ENCODE assay signal across 16 cellular contexts in genomic region chr7:8371742-8372141, GRCh38.
DNase-seq lines count a peak whose midpoint lies in the region; ATAC-seq and TF ChIP-seq lines count a peak whose summit lies in the region.
"Had no signal": no experiment of that assay in that cellular context is flagged by ENCODE, and none has a peak within 500 bp of the region (broad histone marks: within the 10 kb centered on the region; RNA-seq: fewer than 3 reads in every experiment).

No MANE protein-coding gene starts in this region.

- no peak overlapping the region for H2BK15ac ChIP-seq in mesendoderm (replicated peaks; ENCODE audit: low read depth)

- H3K27me3 ChIP-seq in GM23338 (ENCODE audit: insufficient read depth) (no peaks in the 10 kb centered on the region), mesendoderm (ENCODE audit: insufficient read depth, low read length, poor library complexity) (no peaks in the 10 kb centered on the region), Caco-2 (replicated peaks; ENCODE audit: control insufficient read depth, insufficient read depth, low read length) (peaks cover 2% of the 10 kb centered on the region; the same call in 1 of the 2 replicates)

- POLR2A ChIA-PET in Caco-2 (lab: Charles Lee): no interaction called here
- POLR2A ChIA-PET in T-cell (lab: Charles Lee): no interaction called here

- H3K27ac Mint-ChIP-seq in GM23338: no peak overlapping the region
- H3K27ac Mint-ChIP-seq in activated naive CD8-positive, alpha-beta T cell treated with anti-CD3 and anti-CD28 coated beads, Interleukin-2, amount 50 U/mL, for 24 hours: no peak overlapping the region
- H3K27ac Mint-ChIP-seq in Caco-2 (ENCODE audit: unreplicated experiment): no peak overlapping the region
- H3K27ac Mint-ChIP-seq in T-cell: no peak overlapping the region

- H3K4me1 Mint-ChIP-seq in GM23338 (peaks cover 18% of the 10 kb centered on the region), Caco-2 (ENCODE audit: low read depth, unreplicated experiment) (no peaks in the 10 kb centered on the region), T-cell (no peaks in the 10 kb centered on the region)
- no peaks in the 10 kb centered on the region for H3K4me1 Mint-ChIP-seq in activated naive CD8-positive, alpha-beta T cell treated with anti-CD3 and anti-CD28 coated beads, Interleukin-2, amount 50 U/mL, for 24 hours
- H3K4me1 Mint-ChIP-seq: CD8-positive, alpha-beta memory T cell had no signal

- H3K23ac ChIP-seq in mesendoderm (ENCODE audit: low read length): no peak overlapping the region

- H2BK120ac ChIP-seq in mesendoderm (ENCODE audit: low read depth, low read length): no peak overlapping the region

- TF ChIP-seq CTCF in GM12865 (IDR thresholded peaks at IDR 0.05; ENCODE audit: insufficient read depth, low read depth, low read length, missing control alignments) (no peak), GM23338 (conservative IDR thresholded peaks at IDR 0.05; ENCODE audit: low read depth in 2 of 2) (no peak), Caco-2 (IDR thresholded peaks at IDR 0.05; ENCODE audit: insufficient read depth in 1 of 2, low read depth in 1 of 2, low read length in 1 of 2, severe bottlenecking in 1 of 2, unreplicated experiment in 1 of 2) (no peak)

- H2AK5ac ChIP-seq in mesendoderm (ENCODE audit: low read length): no peak overlapping the region

- H3K27ac ChIP-seq in GM23338 (ENCODE audit: low read depth): no peak overlapping the region
- H3K27ac ChIP-seq in mesendoderm (ENCODE audit: low read depth, low read length): no peak overlapping the region
- H3K27ac ChIP-seq: SK-N-MC had no signal

- no peak overlapping the region for H2BK5ac ChIP-seq in mesendoderm (ENCODE audit: low read length)

- H3K27me3 Mint-ChIP-seq in GM23338 (ENCODE audit: insufficient read depth, low read depth, poor library complexity) (peaks cover 4% of the 10 kb centered on the region), Caco-2 (ENCODE audit: insufficient read depth, unreplicated experiment) (no peaks in the 10 kb centered on the region), T-cell (peaks cover 38 to 44% of the 10 kb centered on the region in 2 donors)
- H3K27me3 Mint-ChIP-seq in activated naive CD8-positive, alpha-beta T cell treated with anti-CD3 and anti-CD28 coated beads, Interleukin-2, amount 50 U/mL, for 24 hours: peaks cover 12% of the 10 kb centered on the region

- peak; percentile 80 for DNase-seq in GM12865 (ENCODE audit: low read depth)
- DNase-seq in GM23338 (ENCODE audit: low spot score): no peak
- DNase-seq in NCI-H345 (lab: John Stamatoyannopoulos, UW): peak; percentile 85
- DNase-seq in mesendoderm: peak; percentile 57
- no peak for DNase-seq in activated naive CD8-positive, alpha-beta T cell treated with anti-CD3 and anti-CD28 coated beads, Interleukin-2, amount 50 U/mL, for 24 hours
- DNase-seq in Caco-2: no peak
- DNase-seq in T-cell: no peak
- DNase-seq: ACHN; CD8-positive, alpha-beta memory T cell; NCI-H1436 treated with DMSO at 0.1 percent for 48 hours; NCI-H2107; NCI-H226; NCI-H748 treated with DMSO at 0.1 percent for 48 hours had no signal

- no peak; the same call in 2 of the 3 replicates for ATAC-seq in GM23338
- no peak for ATAC-seq in activated naive CD8-positive, alpha-beta T cell treated with anti-CD3 and anti-CD28 coated beads, Interleukin-2, amount 50 U/mL, for 24 hours
- ATAC-seq in T-cell (replicated peaks in 1 of 4): no peak
- ATAC-seq: Panc1, Right ventricle myocardium inferior had no signal

- H2AFZ ChIP-seq in GM23338: peak overlapping the region; percentile 13; the same call in 1 of the 2 replicates

- H3K4me3 ChIP-seq in GM12865 (ENCODE audit: low read depth, low read length): peak overlapping the region; percentile 33
- H3K4me3 ChIP-seq in GM23338: no peak overlapping the region
- no peak overlapping the region for H3K4me3 ChIP-seq in mesendoderm (ENCODE audit: low read length)
- no peak overlapping the region for H3K4me3 ChIP-seq in Caco-2 (ENCODE audit: low read depth, low read length)
- H3K4me3 ChIP-seq: SK-N-MC had no signal

- H3K56ac ChIP-seq in mesendoderm (ENCODE audit: low read length): no peak overlapping the region

- H3K36me3 ChIP-seq in GM23338 (ENCODE audit: insufficient read depth) (no peaks in the 10 kb centered on the region), mesendoderm (ENCODE audit: control insufficient read depth, insufficient read depth, low read length) (no peaks in the 10 kb centered on the region), Caco-2 (ENCODE audit: control insufficient read depth, insufficient read depth, low read length) (no peaks in the 10 kb centered on the region)

- H3K79me2 ChIP-seq in GM23338 (replicated peaks; ENCODE audit: insufficient read depth) (no peaks in the 10 kb centered on the region), mesendoderm (ENCODE audit: control insufficient read depth, insufficient read depth, low read length) (no peaks in the 10 kb centered on the region)

- H3K79me1 ChIP-seq in mesendoderm (ENCODE audit: low read length): no peaks in the 10 kb centered on the region

- H3K9me3 Mint-ChIP-seq in GM23338: peaks cover 29% of the 10 kb centered on the region
- H3K9me3 Mint-ChIP-seq in activated naive CD8-positive, alpha-beta T cell treated with anti-CD3 and anti-CD28 coated beads, Interleukin-2, amount 50 U/mL, for 24 hours: no peaks in the 10 kb centered on the region
- peaks cover 7% of the 10 kb centered on the region for H3K9me3 Mint-ChIP-seq in Caco-2 (ENCODE audit: unreplicated experiment)
- H3K9me3 Mint-ChIP-seq in T-cell: peaks cover 0 to 6% (median 0%) of the 10 kb centered on the region in 3 donors

- no peak overlapping the region for H4K5ac ChIP-seq in mesendoderm (ENCODE audit: low read length)

- H3K4me2 ChIP-seq in GM23338 (no peak overlapping the region), mesendoderm (ENCODE audit: low read length) (no peak overlapping the region)

- CTCF ChIA-PET in Caco-2 (lab: Charles Lee): no interaction called here
- CTCF ChIA-PET in T-cell (lab: Charles Lee): interaction anchor here in 1 of 2 donors (0.6 kb wide), 1 partner anchor 153 kb away, joined by 7 read pairs; no protein-coding TSS in a partner anchor

- peaks cover 12% of the 10 kb centered on the region; the same call in 1 of the 2 replicates for H3K9me2 ChIP-seq in GM23338 (ENCODE audit: insufficient read depth)

- H3K4me3 Mint-ChIP-seq in GM23338 (no peak overlapping the region), Caco-2 (ENCODE audit: unreplicated experiment) (no peak overlapping the region), T-cell (no peak overlapping the region)
- no peak overlapping the region for H3K4me3 Mint-ChIP-seq in activated naive CD8-positive, alpha-beta T cell treated with anti-CD3 and anti-CD28 coated beads, Interleukin-2, amount 50 U/mL, for 24 hours
- H3K4me3 Mint-ChIP-seq: CD8-positive, alpha-beta memory T cell had no signal

- H3F3A ChIP-seq in GM23338 (replicated peaks; ENCODE audit: low read depth): no peaks in the 10 kb centered on the region

- H3K9ac ChIP-seq in mesendoderm (ENCODE audit: low read length): no peak overlapping the region

- no peak overlapping the region for H3K18ac ChIP-seq in mesendoderm (ENCODE audit: low read length)

- H3K4me1 ChIP-seq in GM23338 (ENCODE audit: insufficient read depth): no peaks in the 10 kb centered on the region
- no peaks in the 10 kb centered on the region for H3K4me1 ChIP-seq in mesendoderm (ENCODE audit: control insufficient read depth, low read depth, low read length)
- H3K4me1 ChIP-seq in Caco-2: no peaks in the 10 kb centered on the region

- H3K4ac ChIP-seq in mesendoderm (ENCODE audit: low read depth, low read length): no peak overlapping the region

- WGBS in mesendoderm (ENCODE audit: extremely low coverage, insufficient coverage, low lambda C conversion rate): no CpG with 5 or more reads among the region's 2 CpGs

- no TSS peak for BruUV-seq in Caco-2 (replicated peaks; lab: Mats Ljungman, UMichigan)

- H3K9me3 ChIP-seq in Caco-2: no peaks in the 10 kb centered on the region

- no peak overlapping the region for H4K8ac ChIP-seq in mesendoderm (ENCODE audit: low read depth, low read length)

- intact Hi-C loops in Caco-2 (cut with micrococcal nuclease; ENCODE audit: unreplicated experiment): no loop called here

- H3K36me3 Mint-ChIP-seq in GM23338 (ENCODE audit: low read depth) (peaks cover 36% of the 10 kb centered on the region), Caco-2 (ENCODE audit: insufficient read depth, unreplicated experiment) (no peaks in the 10 kb centered on the region), T-cell (no peaks in the 10 kb centered on the region)
- H3K36me3 Mint-ChIP-seq in activated naive CD8-positive, alpha-beta T cell treated with anti-CD3 and anti-CD28 coated beads, Interleukin-2, amount 50 U/mL, for 24 hours (ENCODE audit: low read depth): no peaks in the 10 kb centered on the region

- no peaks in the 10 kb centered on the region for H4K20me1 ChIP-seq in GM23338 (replicated peaks; ENCODE audit: insufficient read depth)

Comparison
In these comparisons a context has a peak if more than half of its experiments do, and no peak if none do; other contexts are left out.
1. DNase-seq: peak in GM12865 (single experiment), NCI-H345 (single experiment) and mesendoderm (single experiment); none in GM23338 (single experiment), activated naive CD8-positive, alpha-beta T cell treated with anti-CD3 and anti-CD28 coated beads, Interleukin-2, amount 50 U/mL, for 24 hours (single experiment), Caco-2 (0 of 2) and T-cell (0 of 34).